1 cellular context compared by ENCODE assay signal in genomic region chr4:185713272-185713671, GRCh38.
TF ChIP-seq lines count a peak whose summit lies in the region.

No MANE protein-coding gene starts in this region.

TF ChIP-seq in SK-N-SH, 30 proteins besides CTCF, POLR2A, EP300 and RAD21:
- TF ChIP-seq CHD2 (IDR thresholded peaks at IDR 0.05; ENCODE audit: low read length, partially characterized antibody): no peak
- TF ChIP-seq USF2 (IDR thresholded peaks at IDR 0.05; ENCODE audit: borderline replicate concordance, low read depth, low read length): no peak
- TF ChIP-seq IRF3 (IDR thresholded peaks at IDR 0.05; ENCODE audit: low read depth, low read length): no peak
- TF ChIP-seq ZBTB33 (IDR thresholded peaks at IDR 0.05; ENCODE audit: borderline replicate concordance, low read depth): no peak
- TF ChIP-seq NRF1 (IDR thresholded peaks at IDR 0.05; ENCODE audit: low read depth, low read length): no peak
- no peak for TF ChIP-seq GATA2 (CRISPR knock-in tag; IDR thresholded peaks at IDR 0.05)
- no peak for TF ChIP-seq PBX3 (IDR thresholded peaks at IDR 0.05)
- no peak for TF ChIP-seq RXRA (IDR thresholded peaks at IDR 0.05; ENCODE audit: borderline replicate concordance, low read depth)
- no peak for TF ChIP-seq FOXJ3 (CRISPR knock-in tag; IDR thresholded peaks at IDR 0.05)
TF ChIP-seq in SK-N-SH: peak in this region for 0.
